15 cellular contexts compared by ENCODE assay signal in the genomic region with DNA sequence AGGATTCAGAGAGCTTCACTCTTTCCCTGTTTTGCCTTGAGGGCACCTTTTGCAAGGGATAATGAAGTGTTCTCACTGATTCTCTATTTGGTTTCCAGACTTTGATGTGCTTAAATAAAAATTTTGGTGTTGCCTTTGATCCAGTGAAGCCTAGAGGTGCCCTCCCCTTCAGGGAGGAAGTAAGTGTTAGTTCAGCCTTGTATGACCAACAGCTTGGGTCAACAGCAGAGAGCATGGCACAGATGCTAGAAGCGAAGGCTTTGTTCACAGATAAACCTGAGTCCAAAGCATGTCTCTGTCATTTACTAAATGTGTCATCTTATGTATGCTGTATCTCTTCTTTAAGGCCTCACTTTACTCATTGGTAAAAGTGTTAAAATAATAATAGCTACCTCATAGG. TPM values are rescaled to one million over a fixed set of nuclear protein-coding genes. Genes with fewer than 3 reads are reported as not detected.
DNase-seq lines count a peak whose midpoint lies in the region; ATAC-seq and TF ChIP-seq lines count a peak whose summit lies in the region.
"Had no signal": no experiment of that assay in that cellular context is flagged by ENCODE, and none has a peak within 500 bp of the region (broad histone marks: within the 10 kb centered on the region; RNA-seq: fewer than 3 reads in every experiment).

No MANE protein-coding gene starts in this region.

- DNase-seq in DMS53 (lab: John Stamatoyannopoulos, UW): peak; percentile 74
- DNase-seq in GM23338 (ENCODE audit: low spot score): no peak
- peak; percentile 65 for DNase-seq in NCI-H2029 treated with DMSO at 0.1 percent for 48 hours (lab: John Stamatoyannopoulos, UW)
- DNase-seq in left colon: no peak
- DNase-seq in stimulated activated CD4-positive, alpha-beta T cell treated with anti-CD3 and anti-CD28 coated beads, Interleukin-15, amount 100 ng/mL, for 24 hours: no peak
- no peak for DNase-seq in cardiac septum (ENCODE audit: low spot score)
- DNase-seq: BE2C; CD8-positive, alpha-beta T cell; COR-L47; DND-41; GDM1; H7 had no signal

- no peaks in the 10 kb centered on the region for H3K27me3 Mint-ChIP-seq in GM23338 (ENCODE audit: insufficient read depth, low read depth, poor library complexity)

- no peaks in the 10 kb centered on the region for H3F3A ChIP-seq in GM23338 (replicated peaks; ENCODE audit: low read depth)

- no peaks in the 10 kb centered on the region for H3K9me2 ChIP-seq in GM23338 (ENCODE audit: insufficient read depth)

- no peaks in the 10 kb centered on the region for H3K36me3 Mint-ChIP-seq in GM23338 (ENCODE audit: low read depth)
- H3K36me3 Mint-ChIP-seq: CD8-positive, alpha-beta T cell had no signal

- 0 out of 2 replicates have a peak, but pooled peaks cover 3% of the 10 kb centered on the region for H3K4me1 ChIP-seq in GM23338 (ENCODE audit: insufficient read depth)
- H3K4me1 ChIP-seq: A549, BE2C had no signal

- peak overlapping the region; percentile 60; the same call in 1 of the 2 replicates for H2AFZ ChIP-seq in GM23338

- no peak overlapping the region for H3K27ac Mint-ChIP-seq in GM23338
- H3K27ac Mint-ChIP-seq: CD8-positive, alpha-beta T cell had no signal

- H3K27ac ChIP-seq in GM23338 (ENCODE audit: low read depth): no peak overlapping the region
- H3K27ac ChIP-seq: A549, C4-2B had no signal

- intact Hi-C loops in left colon (cut with DNase I, micrococcal nuclease): no loop called here
- intact Hi-C loops in cardiac septum (cut with DNase I): no loop called here

- no peak for ATAC-seq in GM23338
- ATAC-seq in left colon: peak; percentile 52
- no peak for ATAC-seq in GM18870 (IDR thresholded peaks at IDR 0.05; ENCODE audit: unreplicated experiment)
- ATAC-seq: A549; CD8-positive, alpha-beta T cell had no signal

- no peaks in the 10 kb centered on the region for H3K9me3 Mint-ChIP-seq in GM23338
- H3K9me3 Mint-ChIP-seq: CD8-positive, alpha-beta T cell had no signal

- H4K20me1 ChIP-seq in GM23338 (replicated peaks; ENCODE audit: insufficient read depth): no peaks in the 10 kb centered on the region

- H3K4me2 ChIP-seq in GM23338: no peak overlapping the region
- H3K4me2 ChIP-seq: A549 had no signal

- no peaks in the 10 kb centered on the region for H3K27me3 ChIP-seq in GM23338 (ENCODE audit: insufficient read depth)
- H3K27me3 ChIP-seq: BE2C had no signal

- peaks cover 3% of the 10 kb centered on the region; the same call in 2 of the 3 replicates for H3K4me1 Mint-ChIP-seq in GM23338

- H3K4me3 ChIP-seq in GM23338: no peak overlapping the region
- H3K4me3 ChIP-seq: A549 had no signal

- no peak for TF ChIP-seq CTCF in GM23338 (conservative IDR thresholded peaks at IDR 0.05; ENCODE audit: low read depth in 2 of 2)

- H3K79me2 ChIP-seq in GM23338 (replicated peaks; ENCODE audit: insufficient read depth): no peaks in the 10 kb centered on the region

- no peak overlapping the region for H3K4me3 Mint-ChIP-seq in GM23338
- H3K4me3 Mint-ChIP-seq: CD8-positive, alpha-beta T cell had no signal

- H3K36me3 ChIP-seq in GM23338 (ENCODE audit: insufficient read depth): no peaks in the 10 kb centered on the region
- H3K36me3 ChIP-seq: BE2C had no signal

TF ChIP-seq in GM23338, 12 proteins besides CTCF, POLR2A, EP300 and RAD21:
- no peak for TF ChIP-seq EZH2 (IDR thresholded peaks at IDR 0.05; ENCODE audit: low read depth, unreplicated experiment)
- no peak for TF ChIP-seq POLR2AphosphoS5 (IDR thresholded peaks at IDR 0.05; ENCODE audit: low read depth)
- no peak for TF ChIP-seq NANOG (IDR thresholded peaks at IDR 0.05; ENCODE audit: borderline replicate concordance)
- TF ChIP-seq STAT1 (IDR thresholded peaks at IDR 0.05; ENCODE audit: unreplicated experiment): no peak
- no peak for TF ChIP-seq EZH2phosphoT487 (IDR thresholded peaks at IDR 0.05; ENCODE audit: unreplicated experiment)
- TF ChIP-seq ZNF114 (CRISPR knock-in tag; IDR thresholded peaks at IDR 0.05): no peak
TF ChIP-seq in GM23338: peak in this region for 0.

RNA-seq across cellular contexts. Expression of a gene that starts 52.8 kb away (rescaled TPM):
- 19.7 and 23.8 TPM in 2 replicates for total RNA-seq in GM23338 (2014; rRNA removed; shearing (Covaris generic))
- 29.0 TPM in 2 replicates for polyA plus RNA-seq in GM23338 (2016; fragmentation: Nextera tagmentation; extraction: Ambion mirVana)
- total RNA-seq in left colon (10 to 100 TPM; 19.9 to 28.3 TPM), cardiac septum (13.9 TPM)
- total RNA-seq: CD8-positive, alpha-beta T cell had no signal

Comparison
In these comparisons a context has a peak if more than half of its experiments do, and no peak if none do; other contexts are left out.
1. DNase-seq: peak in DMS53 (single experiment) and NCI-H2029 treated with DMSO at 0.1 percent for 48 hours (single experiment); none in GM23338 (single experiment), left colon (0 of 2), stimulated activated CD4-positive, alpha-beta T cell treated with anti-CD3 and anti-CD28 coated beads, Interleukin-15, amount 100 ng/mL, for 24 hours (single experiment) and cardiac septum (single experiment).